ENCODE assay signal across 1 cellular context in the genomic region with DNA sequence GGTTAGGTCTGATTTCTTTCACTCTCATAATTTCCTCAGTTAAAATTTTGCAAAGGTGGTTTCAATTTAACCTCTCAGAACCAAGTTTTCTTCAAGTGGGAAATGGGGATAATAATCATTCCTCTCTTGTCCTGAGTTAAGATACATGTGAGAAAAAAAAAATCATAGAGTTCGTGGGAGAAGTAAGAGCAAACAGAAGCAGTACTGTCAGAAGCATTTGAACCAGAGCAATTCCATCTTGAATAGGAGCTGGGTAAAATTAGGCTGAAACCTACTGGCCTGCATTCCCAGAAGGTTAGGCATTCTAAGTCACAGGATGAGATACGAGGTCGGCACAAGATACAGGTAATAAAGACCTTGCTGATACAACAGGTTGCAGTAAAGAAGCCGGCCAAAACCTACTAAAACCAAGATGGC.
A peak's percentile ranks its signal among the peaks of the same experiment; 100 is the strongest.
TF ChIP-seq lines count a peak whose summit lies in the region.

No MANE protein-coding gene starts in this region.

TF ChIP-seq in K562, 482 proteins besides CTCF, POLR2A, EP300 and RAD21 (continued from another document):
- TF ChIP-seq, protein P1, sequence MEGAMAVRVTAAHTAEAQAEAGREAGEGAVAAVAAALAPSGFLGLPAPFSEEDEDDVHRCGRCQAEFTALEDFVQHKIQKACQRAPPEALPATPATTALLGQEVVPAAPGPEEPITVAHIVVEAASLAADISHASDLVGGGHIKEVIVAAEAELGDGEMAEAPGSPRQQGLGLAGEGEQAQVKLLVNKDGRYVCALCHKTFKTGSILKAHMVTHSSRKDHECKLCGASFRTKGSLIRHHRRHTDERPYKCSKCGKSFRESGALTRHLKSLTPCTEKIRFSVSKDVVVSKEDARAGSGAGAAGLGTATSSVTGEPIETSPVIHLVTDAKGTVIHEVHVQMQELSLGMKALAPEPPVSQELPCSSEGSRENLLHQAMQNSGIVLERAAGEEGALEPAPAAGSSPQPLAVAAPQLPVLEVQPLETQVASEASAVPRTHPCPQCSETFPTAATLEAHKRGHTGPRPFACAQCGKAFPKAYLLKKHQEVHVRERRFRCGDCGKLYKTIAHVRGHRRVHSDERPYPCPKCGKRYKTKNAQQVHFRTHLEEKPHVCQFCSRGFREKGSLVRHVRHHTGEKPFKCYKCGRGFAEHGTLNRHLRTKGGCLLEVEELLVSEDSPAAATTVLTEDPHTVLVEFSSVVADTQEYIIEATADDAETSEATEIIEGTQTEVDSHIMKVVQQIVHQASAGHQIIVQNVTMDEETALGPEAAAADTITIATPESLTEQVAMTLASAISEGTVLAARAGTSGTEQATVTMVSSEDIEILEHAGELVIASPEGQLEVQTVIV (CRISPR knock-in tag; IDR thresholded peaks at IDR 0.05; ENCODE audit: borderline replicate concordance): no peak
- TF ChIP-seq ILK (tag; IDR thresholded peaks at IDR 0.05; ENCODE audit: borderline replicate concordance, low read depth) (peak; percentile 65; the same call in 1 of the 2 replicates), NR3C1 (CRISPR knock-in tag; IDR thresholded peaks at IDR 0.05) (no peak), EHMT2 (IDR thresholded peaks at IDR 0.05) (no peak), SMAD4 (CRISPR knock-in tag; conservative IDR thresholded peaks at IDR 0.05) (peak; percentile 86), GTF3C2 (IDR thresholded peaks at IDR 0.05; ENCODE audit: borderline replicate concordance, extremely low read depth, insufficient read length) (no peak), ELF4 (CRISPR knock-in tag; IDR thresholded peaks at IDR 0.05) (peak; percentile 60; the same call in 1 of the 2 replicates), SRSF3 (IDR thresholded peaks at IDR 0.05; ENCODE audit: insufficient read depth, low read length) (no peak), ZNF766 (CRISPR knock-in tag; conservative IDR thresholded peaks at IDR 0.05) (0 out of 2 replicates have a peak, but pooled peaks have one; percentile 33), ZNF639 (CRISPR knock-in tag; conservative IDR thresholded peaks at IDR 0.05 in 1 of 2, IDR thresholded peaks at IDR 0.05 in 1 of 2) (peak in 1 of 2 experiments; percentile 67; a peak in 2 of 4 replicates), MECOM (CRISPR knock-in tag; IDR thresholded peaks at IDR 0.05) (peak; percentile 57; the same call in 1 of the 2 replicates), ZNF239 (CRISPR knock-in tag; IDR thresholded peaks at IDR 0.05) (peak; percentile 62), FOXM1 (IDR thresholded peaks at IDR 0.05; ENCODE audit: low read depth) (no peak), FOXM1 (CRISPR knock-in tag; IDR thresholded peaks at IDR 0.05; ENCODE audit: low read depth) (no peak), TEAD1 (CRISPR knock-in tag; IDR thresholded peaks at IDR 0.05) (peak in 1 of 2 experiments; percentile 44; a peak in 1 of 4 replicates), ELF2 (CRISPR knock-in tag; IDR thresholded peaks at IDR 0.05) (no peak)
- TF ChIP-seq, protein P2, sequence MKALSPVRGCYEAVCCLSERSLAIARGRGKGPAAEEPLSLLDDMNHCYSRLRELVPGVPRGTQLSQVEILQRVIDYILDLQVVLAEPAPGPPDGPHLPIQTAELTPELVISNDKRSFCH (CRISPR knock-in tag; IDR thresholded peaks at IDR 0.05): no peak
- TF ChIP-seq, protein P2 (tag; IDR thresholded peaks at IDR 0.05): peak; percentile 88
- TF ChIP-seq, protein P3, sequence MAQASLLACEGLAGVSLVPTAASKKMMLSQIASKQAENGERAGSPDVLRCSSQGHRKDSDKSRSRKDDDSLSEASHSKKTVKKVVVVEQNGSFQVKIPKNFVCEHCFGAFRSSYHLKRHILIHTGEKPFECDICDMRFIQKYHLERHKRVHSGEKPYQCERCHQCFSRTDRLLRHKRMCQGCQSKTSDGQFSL (CRISPR knock-in tag; IDR thresholded peaks at IDR 0.05): no peak
- TF ChIP-seq, protein P3 (tag; IDR thresholded peaks at IDR 0.05): peak in 1 of 2 experiments; percentile 93; a peak in 2 of 4 replicates
- TF ChIP-seq, protein P4, sequence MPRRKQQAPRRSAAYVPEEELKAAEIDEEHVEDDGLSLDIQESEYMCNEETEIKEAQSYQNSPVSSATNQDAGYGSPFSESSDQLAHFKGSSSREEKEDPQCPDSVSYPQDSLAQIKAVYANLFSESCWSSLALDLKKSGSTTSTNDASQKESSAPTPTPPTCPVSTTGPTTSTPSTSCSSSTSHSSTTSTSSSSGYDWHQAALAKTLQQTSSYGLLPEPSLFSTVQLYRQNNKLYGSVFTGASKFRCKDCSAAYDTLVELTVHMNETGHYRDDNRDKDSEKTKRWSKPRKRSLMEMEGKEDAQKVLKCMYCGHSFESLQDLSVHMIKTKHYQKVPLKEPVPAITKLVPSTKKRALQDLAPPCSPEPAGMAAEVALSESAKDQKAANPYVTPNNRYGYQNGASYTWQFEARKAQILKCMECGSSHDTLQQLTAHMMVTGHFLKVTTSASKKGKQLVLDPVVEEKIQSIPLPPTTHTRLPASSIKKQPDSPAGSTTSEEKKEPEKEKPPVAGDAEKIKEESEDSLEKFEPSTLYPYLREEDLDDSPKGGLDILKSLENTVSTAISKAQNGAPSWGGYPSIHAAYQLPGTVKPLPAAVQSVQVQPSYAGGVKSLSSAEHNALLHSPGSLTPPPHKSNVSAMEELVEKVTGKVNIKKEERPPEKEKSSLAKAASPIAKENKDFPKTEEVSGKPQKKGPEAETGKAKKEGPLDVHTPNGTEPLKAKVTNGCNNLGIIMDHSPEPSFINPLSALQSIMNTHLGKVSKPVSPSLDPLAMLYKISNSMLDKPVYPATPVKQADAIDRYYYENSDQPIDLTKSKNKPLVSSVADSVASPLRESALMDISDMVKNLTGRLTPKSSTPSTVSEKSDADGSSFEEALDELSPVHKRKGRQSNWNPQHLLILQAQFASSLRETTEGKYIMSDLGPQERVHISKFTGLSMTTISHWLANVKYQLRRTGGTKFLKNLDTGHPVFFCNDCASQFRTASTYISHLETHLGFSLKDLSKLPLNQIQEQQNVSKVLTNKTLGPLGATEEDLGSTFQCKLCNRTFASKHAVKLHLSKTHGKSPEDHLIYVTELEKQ (CRISPR knock-in tag; IDR thresholded peaks at IDR 0.05): peak; percentile 69
- TF ChIP-seq, protein P5, sequence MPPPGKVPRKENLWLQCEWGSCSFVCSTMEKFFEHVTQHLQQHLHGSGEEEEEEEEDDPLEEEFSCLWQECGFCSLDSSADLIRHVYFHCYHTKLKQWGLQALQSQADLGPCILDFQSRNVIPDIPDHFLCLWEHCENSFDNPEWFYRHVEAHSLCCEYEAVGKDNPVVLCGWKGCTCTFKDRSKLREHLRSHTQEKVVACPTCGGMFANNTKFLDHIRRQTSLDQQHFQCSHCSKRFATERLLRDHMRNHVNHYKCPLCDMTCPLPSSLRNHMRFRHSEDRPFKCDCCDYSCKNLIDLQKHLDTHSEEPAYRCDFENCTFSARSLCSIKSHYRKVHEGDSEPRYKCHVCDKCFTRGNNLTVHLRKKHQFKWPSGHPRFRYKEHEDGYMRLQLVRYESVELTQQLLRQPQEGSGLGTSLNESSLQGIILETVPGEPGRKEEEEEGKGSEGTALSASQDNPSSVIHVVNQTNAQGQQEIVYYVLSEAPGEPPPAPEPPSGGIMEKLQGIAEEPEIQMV (tag; conservative IDR thresholded peaks at IDR 0.05; ENCODE audit: low read depth): 0 out of 2 replicates have a peak, but pooled peaks have one; percentile 23
